Comparison of ENCODE assay signal across 7 cellular contexts in the genomic region with DNA sequence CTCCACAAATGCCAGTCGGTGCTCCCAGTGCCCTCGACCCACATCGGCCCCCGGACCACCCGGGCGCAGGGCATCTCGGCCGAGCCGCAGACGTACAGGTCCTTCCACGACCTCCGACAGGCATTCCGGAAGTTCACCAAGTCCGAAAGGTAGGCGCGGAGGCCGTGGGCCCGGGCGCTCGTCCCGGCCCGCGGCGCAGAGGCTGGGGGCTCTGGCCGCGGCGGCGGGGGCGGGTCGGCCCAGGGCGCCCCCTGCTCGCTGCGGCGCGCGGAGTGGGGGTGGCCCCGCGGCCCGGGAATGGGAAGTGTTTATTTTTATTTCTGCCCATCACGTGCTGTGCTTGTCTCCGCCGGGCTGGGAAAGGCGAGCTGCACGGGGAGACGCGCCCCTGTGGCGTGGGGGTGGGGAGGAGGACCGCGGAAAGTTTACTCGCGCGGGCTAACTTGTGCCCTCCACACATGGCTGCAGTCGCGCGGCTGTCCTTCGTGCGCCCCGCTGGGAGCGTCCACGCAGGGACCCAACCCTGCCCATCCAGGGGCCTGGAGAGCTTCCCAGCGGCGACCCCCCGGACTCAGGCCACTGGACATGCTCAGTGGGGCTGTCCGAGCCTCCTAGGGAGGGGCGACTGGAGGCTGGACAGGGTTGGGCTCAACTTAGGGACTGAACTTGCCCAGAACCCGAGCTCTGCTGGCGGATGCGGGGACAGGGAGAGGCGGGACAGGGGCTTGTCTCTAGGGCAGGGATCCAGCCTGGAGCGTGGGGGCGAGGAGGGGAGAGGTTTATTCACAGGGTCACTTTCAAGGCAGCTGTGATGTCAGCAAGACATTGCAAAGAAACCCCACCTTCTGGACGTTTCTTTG.
DNase-seq lines count a peak whose midpoint lies in the region; ATAC-seq, FAIRE-seq and TF ChIP-seq lines count a peak whose summit lies in the region.

No MANE protein-coding gene starts in this region.

- H3K36me3 ChIP-seq in HUES6 (ENCODE audit: control insufficient read depth, insufficient read depth, low read length), result no peaks in the 10 kb centered on the region
- no peaks in the 10 kb centered on the region for H3K36me3 ChIP-seq in small intestine (ENCODE audit: control insufficient read depth in 2 of 2, insufficient read depth in 2 of 2, low read length in 2 of 2)

- H3K27me3 ChIP-seq in HUES6 (ENCODE audit: control insufficient read depth, insufficient read depth, low read length) (peaks cover 55% of the 10 kb centered on the region), small intestine (ENCODE audit: control insufficient read depth in 2 of 2, insufficient read depth in 2 of 2, low read length in 2 of 2) (peaks cover 0 to 3% of the 10 kb centered on the region in 2 donors)

- H3K4me1 ChIP-seq in HUES6 (ENCODE audit: control insufficient read depth, insufficient read depth, low read length) (peaks cover 16% of the 10 kb centered on the region), small intestine (ENCODE audit: control insufficient read depth in 2 of 2, insufficient read depth in 1 of 2, low read depth in 1 of 2, low read length in 1 of 2) (no peaks in the 10 kb centered on the region)

- WGBS in small intestine, 3 donors, result 0 to 1% (median 1%) methylated on average over 57 to 72 of the region's 72 CpGs

- no peak for TF ChIP-seq CTCF in astrocyte of the cerebellum (IDR thresholded peaks at IDR 0.05; ENCODE audit: low read depth, low read length, missing control alignments)

- FAIRE-seq in small intestine (lab: Jason Lieb, UNC), result no peak

- H3K9me3 ChIP-seq in HUES6 (ENCODE audit: control insufficient read depth, insufficient read depth, low read depth, low read length) (no peaks in the 10 kb centered on the region), iPS-18c (ENCODE audit: control insufficient read depth, insufficient read depth, low read length) (no peaks in the 10 kb centered on the region), small intestine (ENCODE audit: control insufficient read depth, low read depth) (no peaks in the 10 kb centered on the region)

- ATAC-seq in GM18861 (IDR thresholded peaks at IDR 0.05; ENCODE audit: unreplicated experiment), result no peak

- in situ Hi-C loops in astrocyte of the cerebellum (cut with HindIII; ENCODE audit: low sequenced_read_pairs), result no loop called here

- no peak for DNase-seq in astrocyte of the cerebellum (ENCODE audit: low read depth)
- DNase-seq in small intestine, result peak; percentile 27
- DNase-seq in SHP77 (lab: John Stamatoyannopoulos, UW), result no peak
- DNase-seq in NOMO-1 (lab: John Stamatoyannopoulos, UW; ENCODE audit: unreplicated experiment in 2 of 2), result no peak

- H3K4me3 ChIP-seq in HUES6 (ENCODE audit: low read depth, low read length) (peak overlapping the region; percentile 67), astrocyte of the cerebellum (ENCODE audit: low read depth, low read length) (peak overlapping the region; percentile 64), iPS-18c (ENCODE audit: insufficient read depth, low read depth, low read length) (peak overlapping the region; percentile 66), small intestine (ENCODE audit: low read depth in 1 of 2, low read length in 2 of 2) (peak overlapping the region; percentile 59 to 75)

- H3K9ac ChIP-seq in HUES6 (ENCODE audit: low read length), result peak overlapping the region; percentile 5

- H3K27ac ChIP-seq in HUES6 (ENCODE audit: low read depth, low read length) (no peak overlapping the region), small intestine (ENCODE audit: low read depth in 1 of 2, low read length in 1 of 2) (peak overlapping the region; percentile 16 to 71)
